18 cellular contexts compared by ENCODE assay signal in genomic region chr6:133997267-133997666, GRCh38. TPM values are rescaled to one million over a fixed set of nuclear protein-coding genes. Genes with fewer than 3 reads are reported as not detected.
DNase-seq lines count a peak whose midpoint lies in the region; ATAC-seq, FAIRE-seq and TF ChIP-seq lines count a peak whose summit lies in the region.
"Had no signal": no experiment of that assay in that cellular context is flagged by ENCODE, and none has a peak within 500 bp of the region (broad histone marks: within the 10 kb centered on the region; RNA-seq: fewer than 3 reads in every experiment).

No MANE protein-coding gene starts in this region.

- DNase-seq in HepG2 (ENCODE audit: low spot score) (no peak), right lobe of liver (no peak), PC-9 (no peak), bronchial epithelial cell (ENCODE audit: low read depth) (peak; percentile 50), prostate gland (ENCODE audit: low spot score) (no peak), DMS 273 (lab: John Stamatoyannopoulos, UW; ENCODE audit: unreplicated experiment) (no peak), NCI-H146 (lab: John Stamatoyannopoulos, UW) (no peak)
- DNase-seq: 8988T; CD4-positive, CD25-positive, alpha-beta regulatory T cell; CD8-positive, alpha-beta memory T cell; COR-L47; H7 had no signal

- in situ Hi-C loops in HepG2 (cut with HindIII; ENCODE audit: extremely low pct_ligation_motif_present, low pct_unique_long_range_greater_than_20kb): no loop called here

- H3K9me3 ChIP-seq in HepG2 (ENCODE audit: low read length): no peaks in the 10 kb centered on the region
- no peaks in the 10 kb centered on the region for H3K9me3 ChIP-seq in right lobe of liver
- peaks cover 15% of the 10 kb centered on the region for H3K9me3 ChIP-seq in PC-9 (ENCODE audit: insufficient read depth, low read depth)
- H3K9me3 ChIP-seq in prostate gland: no peaks in the 10 kb centered on the region

- no peaks in the 10 kb centered on the region for H3K4me1 ChIP-seq in HepG2 (ENCODE audit: insufficient read depth, low read length)
- peaks cover 0 to 29% (median 2%) of the 10 kb centered on the region in 4 donors for H3K4me1 ChIP-seq in right lobe of liver
- H3K4me1 ChIP-seq in PC-9 (replicated peaks; ENCODE audit: insufficient read depth): peaks cover 60% of the 10 kb centered on the region
- H3K4me1 ChIP-seq in prostate gland (replicated peaks): peaks cover 9% of the 10 kb centered on the region

- H3K36me3 ChIP-seq in HepG2 (replicated peaks in 1 of 2; ENCODE audit: control insufficient read depth in 1 of 2, insufficient read depth in 2 of 2, low read length in 2 of 2) (no peaks in the 10 kb centered on the region), right lobe of liver (no peaks in the 10 kb centered on the region), PC-9 (ENCODE audit: low read depth) (no peaks in the 10 kb centered on the region), bronchial epithelial cell (ENCODE audit: control insufficient read depth, insufficient read depth, low read length) (no peaks in the 10 kb centered on the region), prostate gland (no peaks in the 10 kb centered on the region)

- no peak overlapping the region for H2AFZ ChIP-seq in HepG2 (ENCODE audit: low read length)
- no peak overlapping the region for H2AFZ ChIP-seq in PC-9
- H2AFZ ChIP-seq: GM23338 had no signal

- POLR2A ChIA-PET in HepG2 (lab: Yijun Ruan, JAX) (no interaction called here), PC-9 (lab: Charles Lee; ENCODE audit: unreplicated experiment) (no interaction called here)

- no peaks in the 10 kb centered on the region for H3K9me2 ChIP-seq in PC-9 (ENCODE audit: insufficient read depth)

- H3K4me2 ChIP-seq in HepG2 (ENCODE audit: low read depth, low read length): no peak overlapping the region
- peak overlapping the region; percentile 54; the same call in 1 of the 2 replicates for H3K4me2 ChIP-seq in PC-9
- H3K4me2 ChIP-seq: BLaER1 treated with 17β-estradiol and CSF1 and Interleukin-3, amounts not matched to agents 10 nM and 100 nM had no signal

- TF ChIP-seq EP300 in HepG2 (IDR thresholded peaks at IDR 0.05; ENCODE audit: low read depth in 2 of 2, low read length in 2 of 2): no peak
- no peak for TF ChIP-seq EP300 in HepG2 (CRISPR knock-in tag; IDR thresholded peaks at IDR 0.05; ENCODE audit: borderline replicate concordance)

- no peak overlapping the region for H3K27ac ChIP-seq in HepG2 (ENCODE audit: extremely low read length, insufficient read depth, low read length)
- H3K27ac ChIP-seq in right lobe of liver: no peak overlapping the region
- H3K27ac ChIP-seq in PC-9: peak overlapping the region; percentile 44
- peak overlapping the region; percentile 12 to 29 for H3K27ac ChIP-seq in prostate gland
- H3K27ac ChIP-seq: BLaER1 treated with 17β-estradiol and CSF1 and Interleukin-3, amounts not matched to agents 10 nM and 100 nM had no signal

- TF ChIP-seq RAD21 in HepG2 (CRISPR knock-in tag; IDR thresholded peaks at IDR 0.05): no peak

- H3K4me3 ChIP-seq in HepG2 (replicated peaks in 1 of 3; ENCODE audit: insufficient read depth in 1 of 3, low read depth in 2 of 3, low read length in 3 of 3) (no peak overlapping the region), right lobe of liver (no peak overlapping the region), PC-9 (no peak overlapping the region), bronchial epithelial cell (ENCODE audit: low read depth, low read length) (no peak overlapping the region), prostate gland (no peak overlapping the region)
- H3K4me3 ChIP-seq: BLaER1 treated with 17β-estradiol and CSF1 and Interleukin-3, amounts not matched to agents 10 nM and 100 nM; GM23338 had no signal

- H3K27me3 ChIP-seq in HepG2 (ENCODE audit: control insufficient read depth in 1 of 2, insufficient read depth in 2 of 2, low read length in 2 of 2) (no peaks in the 10 kb centered on the region; a peak in 1 of 5 replicates), right lobe of liver (no peaks in the 10 kb centered on the region), PC-9 (ENCODE audit: insufficient read depth, low read depth) (no peaks in the 10 kb centered on the region), bronchial epithelial cell (ENCODE audit: control insufficient read depth, insufficient read depth, low read length) (no peaks in the 10 kb centered on the region), prostate gland (replicated peaks; ENCODE audit: insufficient read depth) (no peaks in the 10 kb centered on the region)
- H3K27me3 ChIP-seq: BLaER1 treated with 17β-estradiol and CSF1 and Interleukin-3, amounts not matched to agents 10 nM and 100 nM had no signal

- H4K20me1 ChIP-seq in HepG2 (ENCODE audit: insufficient read depth, low read length): no peaks in the 10 kb centered on the region
- H4K20me1 ChIP-seq in PC-9 (ENCODE audit: insufficient read depth): no peaks in the 10 kb centered on the region
- H4K20me1 ChIP-seq: BLaER1 treated with 17β-estradiol and CSF1 and Interleukin-3, amounts not matched to agents 10 nM and 100 nM had no signal

- intact Hi-C loops in HepG2 (cut with micrococcal nuclease; ENCODE audit: unreplicated experiment) (no loop called here), right lobe of liver (cut with DNase I) (no loop called here), PC-9 (cut with micrococcal nuclease; ENCODE audit: unreplicated experiment) (no loop called here), prostate gland (cut with DNase I) (no loop called here)

- 72% methylated on average over 6 of the region's 6 CpGs for WGBS in HepG2 (ENCODE audit: low lambda C conversion rate)
- WGBS in right lobe of liver (ENCODE audit: insufficient coverage, low coverage, low lambda C conversion rate, missing lambda C conversion rate): 91% methylated on average over 5 of the region's 6 CpGs
- 98% methylated on average over 6 of the region's 6 CpGs for WGBS in prostate gland

- CTCF ChIA-PET in HepG2 (lab: Yijun Ruan, JAX; ENCODE audit: low intra/inter-chr PET ratio, low total read pairs) (no interaction called here), PC-9 (lab: Charles Lee) (interaction anchor here (0.5 to 0.7 kb wide), 2 partner anchors 22 to 1908 kb away, joined by 3 to 9 read pairs; no protein-coding TSS in a partner anchor)

- H3K79me2 ChIP-seq in HepG2 (ENCODE audit: insufficient read depth, low read length): no peaks in the 10 kb centered on the region
- no peaks in the 10 kb centered on the region for H3K79me2 ChIP-seq in PC-9 (ENCODE audit: low read depth)

- TF ChIP-seq CTCF in HepG2 (CRISPR knock-in tag; IDR thresholded peaks at IDR 0.05): no peak
- no peak for TF ChIP-seq CTCF in right lobe of liver (IDR thresholded peaks at IDR 0.05)
- TF ChIP-seq CTCF in PC-9 (conservative IDR thresholded peaks at IDR 0.05): no peak
- no peak for TF ChIP-seq CTCF in bronchial epithelial cell (IDR thresholded peaks at IDR 0.05; ENCODE audit: insufficient read depth, low read length, severe bottlenecking)
- no peak for TF ChIP-seq CTCF in prostate gland (IDR thresholded peaks at IDR 0.05)

- BruUV-seq in HepG2 (replicated peaks; lab: Mats Ljungman, UMichigan): no TSS peak
- BruUV-seq in PC-9 (replicated peaks; lab: Mats Ljungman, UMichigan): no TSS peak

- no peak for ATAC-seq in HepG2
- ATAC-seq in right lobe of liver: no peak
- ATAC-seq in esophagus mucosa: no peak
- ATAC-seq: HCT116 had no signal

- TF ChIP-seq POLR2A in HepG2 (IDR thresholded peaks at IDR 0.05; ENCODE audit: insufficient read depth in 1 of 2, low read depth in 2 of 2, low read length in 2 of 2): no peak
- no peak for TF ChIP-seq POLR2A in right lobe of liver (IDR thresholded peaks at IDR 0.05)
- no peak for TF ChIP-seq POLR2A in prostate gland (IDR thresholded peaks at IDR 0.05)

- FAIRE-seq in HepG2 (lab: Jason Lieb, UNC) (peak; percentile 32), bronchial epithelial cell (lab: Jason Lieb, UNC) (no peak)
- FAIRE-seq: G401.6, GM12891 had no signal

- no peak overlapping the region for H3K9ac ChIP-seq in HepG2 (ENCODE audit: insufficient read depth, low read depth, low read length)
- H3K9ac ChIP-seq: BLaER1 treated with 17β-estradiol and CSF1 and Interleukin-3, amounts not matched to agents 10 nM and 100 nM had no signal

- H3F3A ChIP-seq in PC-9 (ENCODE audit: insufficient read depth, low read depth): peaks cover 26% of the 10 kb centered on the region

RNA-seq across cellular contexts. Expression of gene TBPL1, which starts 44.2 kb away (rescaled TPM):
- total RNA-seq in HepG2 (2016; rRNA removed; fragmentation: Illumina TruSeq; extraction: Trizol) (39.3 and 47.7 TPM in 2 replicates), right lobe of liver (10 to 100 TPM in 2 of 6 experiments, 1 to 10 TPM in 4; 6.0 to 11.5 (median 9.4) TPM), PC-9 (2021) (11.0 and 21.7 TPM in 2 replicates), bronchial epithelial cell (15.9 and 18.4 TPM in 2 replicates), prostate gland (10 to 100 TPM; 27.7 to 30.8 TPM), esophagus mucosa (11.4 TPM)
- total RNA-seq in HepG2 (2016; cell fraction: cytosol; rRNA removed; fragmentation: Illumina TruSeq; extraction: Trizol; ENCODE audit: low read depth): 47.1 and 47.5 TPM in 2 replicates
- 38.0 and 46.0 TPM in 2 replicates for total RNA-seq in HepG2 (2016; cell fraction: insoluble cytoplasmic fraction; rRNA removed; fragmentation: Illumina TruSeq; extraction: Trizol)
- total RNA-seq in HepG2 (2016; cell fraction: membrane; rRNA removed; fragmentation: Illumina TruSeq; extraction: Trizol): 75.7 and 77.8 TPM in 2 replicates
- total RNA-seq in HepG2 (2016; cell fraction: nucleus; rRNA removed; fragmentation: Illumina TruSeq; extraction: Trizol): 22.3 and 25.5 TPM in 2 replicates
- polyA plus RNA-seq in HepG2 (2011; rRNA removed): 20.2 and 25.3 TPM in 2 replicates
- polyA plus RNA-seq in HepG2 (2011; cell fraction: cytosol; rRNA removed): 10.7 and 14.1 TPM in 2 replicates
- 5.8 and 9.1 TPM in 2 replicates for polyA plus RNA-seq in HepG2 (2011; cell fraction: nucleus; rRNA removed)
- polyA plus RNA-seq in HepG2 (2012): 22.0 and 27.1 TPM in 2 replicates
- polyA plus RNA-seq in HepG2 (2016; cell fraction: cytosol; fragmentation: Illumina TruSeq; extraction: Trizol; ENCODE audit: low read depth): 37.3 and 45.6 TPM in 2 replicates
- polyA plus RNA-seq in HepG2 (2016; cell fraction: insoluble cytoplasmic fraction; fragmentation: Illumina TruSeq; extraction: Trizol; ENCODE audit: low read depth): 57.8 and 60.3 TPM in 2 replicates
- 72.2 and 77.9 TPM in 2 replicates for polyA plus RNA-seq in HepG2 (2016; cell fraction: membrane; fragmentation: Illumina TruSeq; extraction: Trizol; ENCODE audit: low read depth)
- 46.2 and 47.2 TPM in 2 replicates for polyA plus RNA-seq in HepG2 (2016; cell fraction: nucleus; fragmentation: Illumina TruSeq; extraction: Trizol; ENCODE audit: insufficient read depth, low read depth)
- 4.1 and 10.0 TPM in 2 replicates for polyA minus RNA-seq in HepG2 (2011; rRNA and poly(A)+ RNA removed; ENCODE audit: low replicate concordance)
- polyA minus RNA-seq in HepG2 (2011; cell fraction: cytosol; rRNA and poly(A)+ RNA removed): 13.8 and 17.3 TPM in 2 replicates
- 9.4 and 10.9 TPM in 2 replicates for polyA minus RNA-seq in HepG2 (2011; cell fraction: nucleus; rRNA and poly(A)+ RNA removed)

RNA-seq across cellular contexts. Expression of gene SLC2A12, which starts 55.2 kb away (rescaled TPM):
- total RNA-seq in HepG2 (2016; rRNA removed; fragmentation: Illumina TruSeq; extraction: Trizol) (0.04 TPM in 1 of 2 replicates, not detected in the other), right lobe of liver (1 to 10 TPM in 2 of 6 experiments, under 1 TPM in 4; 0.49 to 9.1 (median 0.68) TPM), PC-9 (2021) (4.2 and 7.2 TPM in 2 replicates), bronchial epithelial cell (0.51 and 0.53 TPM in 2 replicates), prostate gland (10 to 100 TPM; 15.2 to 49.0 TPM), esophagus mucosa (0.92 TPM)
- not detected in 2 replicates for total RNA-seq in HepG2 (2016; cell fraction: cytosol; rRNA removed; fragmentation: Illumina TruSeq; extraction: Trizol; ENCODE audit: low read depth)
- total RNA-seq in HepG2 (2016; cell fraction: insoluble cytoplasmic fraction; rRNA removed; fragmentation: Illumina TruSeq; extraction: Trizol): 0.02 TPM in 1 of 2 replicates, not detected in the other
- not detected in 2 replicates for total RNA-seq in HepG2 (2016; cell fraction: membrane; rRNA removed; fragmentation: Illumina TruSeq; extraction: Trizol)
- 0.09 TPM in 1 of 2 replicates, not detected in the other for total RNA-seq in HepG2 (2016; cell fraction: nucleus; rRNA removed; fragmentation: Illumina TruSeq; extraction: Trizol)
- 0.24 and 0.33 TPM in 2 replicates for polyA plus RNA-seq in HepG2 (2011; rRNA removed)
- polyA plus RNA-seq in HepG2 (2011; cell fraction: cytosol; rRNA removed): 0.20 and 0.24 TPM in 2 replicates
- 0.11 and 0.26 TPM in 2 replicates for polyA plus RNA-seq in HepG2 (2011; cell fraction: nucleus; rRNA removed)
- 0.24 and 0.43 TPM in 2 replicates for polyA plus RNA-seq in HepG2 (2012)
- polyA plus RNA-seq in HepG2 (2016; cell fraction: cytosol; fragmentation: Illumina TruSeq; extraction: Trizol; ENCODE audit: low read depth): not detected in 2 replicates
- not detected in 2 replicates for polyA plus RNA-seq in HepG2 (2016; cell fraction: insoluble cytoplasmic fraction; fragmentation: Illumina TruSeq; extraction: Trizol; ENCODE audit: low read depth)
- polyA plus RNA-seq in HepG2 (2016; cell fraction: membrane; fragmentation: Illumina TruSeq; extraction: Trizol; ENCODE audit: low read depth): not detected in 2 replicates
- 0.10 TPM in 1 of 2 replicates, not detected in the other for polyA plus RNA-seq in HepG2 (2016; cell fraction: nucleus; fragmentation: Illumina TruSeq; extraction: Trizol; ENCODE audit: insufficient read depth, low read depth)
- 0.42 TPM in 1 of 2 replicates, not detected in the other for polyA minus RNA-seq in HepG2 (2011; rRNA and poly(A)+ RNA removed; ENCODE audit: low replicate concordance)
- 0.26 and 0.40 TPM in 2 replicates for polyA minus RNA-seq in HepG2 (2011; cell fraction: cytosol; rRNA and poly(A)+ RNA removed)
- 0.39 and 0.87 TPM in 2 replicates for polyA minus RNA-seq in HepG2 (2011; cell fraction: nucleus; rRNA and poly(A)+ RNA removed)
- total RNA-seq: CD4-positive, CD25-positive, alpha-beta regulatory T cell; CD8-positive, alpha-beta memory T cell had no signal
- polyA plus RNA-seq: CD8-positive, alpha-beta memory T cell had no signal

Comparison
In these comparisons a context has a peak if more than half of its experiments do, and no peak if none do; other contexts are left out.
1. H3K27ac ChIP-seq: peak in PC-9 (single experiment) and prostate gland (2 of 2); none in HepG2 (single experiment) and right lobe of liver (0 of 3).